1 cellular context compared by ENCODE assay signal in the genomic region with DNA sequence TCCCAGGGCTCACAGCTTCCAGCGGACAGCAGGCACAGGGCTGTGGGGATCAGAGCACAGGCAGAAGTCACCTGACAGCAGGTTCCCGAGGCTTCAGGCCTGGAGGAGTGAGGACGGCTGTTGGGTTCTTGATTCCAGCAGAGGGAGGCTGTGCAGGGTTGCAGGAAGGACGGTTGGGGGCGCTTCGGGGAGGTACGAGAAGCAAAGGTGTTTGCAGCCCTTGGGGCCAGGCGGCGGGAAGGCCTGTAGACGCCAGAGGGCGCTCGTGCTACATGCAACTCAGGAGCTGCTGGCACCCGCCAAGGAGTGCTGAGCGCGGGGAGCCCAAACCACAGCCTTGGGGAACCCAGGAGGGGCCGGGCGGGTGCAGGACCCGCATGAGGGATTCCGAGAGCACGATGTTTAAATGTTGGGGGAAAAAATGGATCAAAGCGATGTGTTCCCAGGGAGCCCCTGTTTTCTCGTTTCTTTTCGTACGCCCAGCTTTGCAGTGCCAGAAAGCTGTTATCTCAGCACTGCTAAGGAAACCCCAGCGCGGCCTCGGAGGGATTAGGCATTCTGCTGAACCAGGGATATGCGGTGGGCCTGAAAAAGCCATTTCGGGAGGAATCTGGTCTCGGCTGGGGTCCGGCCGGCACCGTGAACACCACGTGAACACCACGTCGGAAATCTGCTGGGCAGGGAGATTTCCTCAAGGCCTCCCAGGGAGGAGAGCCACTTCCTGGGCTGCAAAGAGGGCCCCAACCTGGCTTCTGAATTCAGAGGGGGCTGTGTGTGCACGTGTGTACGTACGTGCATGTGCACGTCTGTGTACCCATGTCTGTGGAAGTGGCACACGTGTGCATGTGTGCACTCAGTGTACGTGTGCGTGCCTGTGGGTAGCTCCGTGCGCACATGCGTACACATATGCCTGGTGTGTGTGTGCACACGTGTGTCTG.
TF ChIP-seq lines count a peak whose summit lies in the region.

No MANE protein-coding gene starts in this region.

TF ChIP-seq in HepG2, 621 proteins besides CTCF, POLR2A, EP300 and RAD21 (continued from another document and continues in another):
- TF ChIP-seq, protein P1, sequence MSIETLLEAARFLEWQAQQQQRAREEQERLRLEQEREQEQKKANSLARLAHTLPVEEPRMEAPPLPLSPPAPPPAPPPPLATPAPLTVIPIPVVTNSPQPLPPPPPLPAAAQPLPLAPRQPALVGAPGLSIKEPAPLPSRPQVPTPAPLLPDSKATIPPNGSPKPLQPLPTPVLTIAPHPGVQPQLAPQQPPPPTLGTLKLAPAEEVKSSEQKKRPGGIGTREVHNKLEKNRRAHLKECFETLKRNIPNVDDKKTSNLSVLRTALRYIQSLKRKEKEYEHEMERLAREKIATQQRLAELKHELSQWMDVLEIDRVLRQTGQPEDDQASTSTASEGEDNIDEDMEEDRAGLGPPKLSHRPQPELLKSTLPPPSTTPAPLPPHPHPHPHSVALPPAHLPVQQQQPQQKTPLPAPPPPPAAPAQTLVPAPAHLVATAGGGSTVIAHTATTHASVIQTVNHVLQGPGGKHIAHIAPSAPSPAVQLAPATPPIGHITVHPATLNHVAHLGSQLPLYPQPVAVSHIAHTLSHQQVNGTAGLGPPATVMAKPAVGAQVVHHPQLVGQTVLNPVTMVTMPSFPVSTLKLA (IDR thresholded peaks at IDR 0.05) = 0 out of 2 replicates have a peak, but pooled peaks have one; percentile 25
- TF ChIP-seq HDAC1 (CRISPR knock-in tag; IDR thresholded peaks at IDR 0.05) = 0 out of 2 replicates have a peak, but pooled peaks have one; percentile 29
- no peak for TF ChIP-seq RELA (CRISPR knock-in tag; IDR thresholded peaks at IDR 0.05)
- TF ChIP-seq, protein P2, sequence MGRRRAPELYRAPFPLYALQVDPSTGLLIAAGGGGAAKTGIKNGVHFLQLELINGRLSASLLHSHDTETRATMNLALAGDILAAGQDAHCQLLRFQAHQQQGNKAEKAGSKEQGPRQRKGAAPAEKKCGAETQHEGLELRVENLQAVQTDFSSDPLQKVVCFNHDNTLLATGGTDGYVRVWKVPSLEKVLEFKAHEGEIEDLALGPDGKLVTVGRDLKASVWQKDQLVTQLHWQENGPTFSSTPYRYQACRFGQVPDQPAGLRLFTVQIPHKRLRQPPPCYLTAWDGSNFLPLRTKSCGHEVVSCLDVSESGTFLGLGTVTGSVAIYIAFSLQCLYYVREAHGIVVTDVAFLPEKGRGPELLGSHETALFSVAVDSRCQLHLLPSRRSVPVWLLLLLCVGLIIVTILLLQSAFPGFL (CRISPR knock-in tag; IDR thresholded peaks at IDR 0.05) = no peak
- no peak for TF ChIP-seq ZNF773 (CRISPR knock-in tag; IDR thresholded peaks at IDR 0.05; ENCODE audit: borderline replicate concordance)
- no peak for TF ChIP-seq XBP1 (CRISPR knock-in tag; IDR thresholded peaks at IDR 0.05)
- TF ChIP-seq, protein P3, sequence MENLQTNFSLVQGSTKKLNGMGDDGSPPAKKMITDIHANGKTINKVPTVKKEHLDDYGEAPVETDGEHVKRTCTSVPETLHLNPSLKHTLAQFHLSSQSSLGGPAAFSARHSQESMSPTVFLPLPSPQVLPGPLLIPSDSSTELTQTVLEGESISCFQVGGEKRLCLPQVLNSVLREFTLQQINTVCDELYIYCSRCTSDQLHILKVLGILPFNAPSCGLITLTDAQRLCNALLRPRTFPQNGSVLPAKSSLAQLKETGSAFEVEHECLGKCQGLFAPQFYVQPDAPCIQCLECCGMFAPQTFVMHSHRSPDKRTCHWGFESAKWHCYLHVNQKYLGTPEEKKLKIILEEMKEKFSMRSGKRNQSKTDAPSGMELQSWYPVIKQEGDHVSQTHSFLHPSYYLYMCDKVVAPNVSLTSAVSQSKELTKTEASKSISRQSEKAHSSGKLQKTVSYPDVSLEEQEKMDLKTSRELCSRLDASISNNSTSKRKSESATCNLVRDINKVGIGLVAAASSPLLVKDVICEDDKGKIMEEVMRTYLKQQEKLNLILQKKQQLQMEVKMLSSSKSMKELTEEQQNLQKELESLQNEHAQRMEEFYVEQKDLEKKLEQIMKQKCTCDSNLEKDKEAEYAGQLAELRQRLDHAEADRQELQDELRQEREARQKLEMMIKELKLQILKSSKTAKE (CRISPR knock-in tag; IDR thresholded peaks at IDR 0.05; ENCODE audit: borderline replicate concordance) = no peak
- no peak for TF ChIP-seq DNMT3B (CRISPR knock-in tag; conservative IDR thresholded peaks at IDR 0.05)
- no peak for TF ChIP-seq HNRNPUL1 (IDR thresholded peaks at IDR 0.05; ENCODE audit: low read depth, low read length)
- 0 out of 2 replicates have a peak, but pooled peaks have one; percentile 10 for TF ChIP-seq EEA1 (CRISPR knock-in tag; IDR thresholded peaks at IDR 0.05; ENCODE audit: borderline replicate concordance)
- TF ChIP-seq ATM (IDR thresholded peaks at IDR 0.05; ENCODE audit: borderline replicate concordance) = no peak
- TF ChIP-seq RXRB (CRISPR knock-in tag; IDR thresholded peaks at IDR 0.05; ENCODE audit: borderline replicate concordance) = peak; percentile 53; the same call in 1 of the 2 replicates
- TF ChIP-seq HOXA5 (CRISPR knock-in tag; IDR thresholded peaks at IDR 0.05) = no peak
- 0 out of 2 replicates have a peak, but pooled peaks have one; percentile 58 for TF ChIP-seq ZNF790 (CRISPR knock-in tag; IDR thresholded peaks at IDR 0.05; ENCODE audit: borderline replicate concordance)
- TF ChIP-seq, protein P4, sequence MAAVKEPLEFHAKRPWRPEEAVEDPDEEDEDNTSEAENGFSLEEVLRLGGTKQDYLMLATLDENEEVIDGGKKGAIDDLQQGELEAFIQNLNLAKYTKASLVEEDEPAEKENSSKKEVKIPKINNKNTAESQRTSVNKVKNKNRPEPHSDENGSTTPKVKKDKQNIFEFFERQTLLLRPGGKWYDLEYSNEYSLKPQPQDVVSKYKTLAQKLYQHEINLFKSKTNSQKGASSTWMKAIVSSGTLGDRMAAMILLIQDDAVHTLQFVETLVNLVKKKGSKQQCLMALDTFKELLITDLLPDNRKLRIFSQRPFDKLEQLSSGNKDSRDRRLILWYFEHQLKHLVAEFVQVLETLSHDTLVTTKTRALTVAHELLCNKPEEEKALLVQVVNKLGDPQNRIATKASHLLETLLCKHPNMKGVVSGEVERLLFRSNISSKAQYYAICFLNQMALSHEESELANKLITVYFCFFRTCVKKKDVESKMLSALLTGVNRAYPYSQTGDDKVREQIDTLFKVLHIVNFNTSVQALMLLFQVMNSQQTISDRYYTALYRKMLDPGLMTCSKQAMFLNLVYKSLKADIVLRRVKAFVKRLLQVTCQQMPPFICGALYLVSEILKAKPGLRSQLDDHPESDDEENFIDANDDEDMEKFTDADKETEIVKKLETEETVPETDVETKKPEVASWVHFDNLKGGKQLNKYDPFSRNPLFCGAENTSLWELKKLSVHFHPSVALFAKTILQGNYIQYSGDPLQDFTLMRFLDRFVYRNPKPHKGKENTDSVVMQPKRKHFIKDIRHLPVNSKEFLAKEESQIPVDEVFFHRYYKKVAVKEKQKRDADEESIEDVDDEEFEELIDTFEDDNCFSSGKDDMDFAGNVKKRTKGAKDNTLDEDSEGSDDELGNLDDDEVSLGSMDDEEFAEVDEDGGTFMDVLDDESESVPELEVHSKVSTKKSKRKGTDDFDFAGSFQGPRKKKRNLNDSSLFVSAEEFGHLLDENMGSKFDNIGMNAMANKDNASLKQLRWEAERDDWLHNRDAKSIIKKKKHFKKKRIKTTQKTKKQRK (IDR thresholded peaks at IDR 0.05; ENCODE audit: low read length) = no peak
- TF ChIP-seq MAFF (IDR thresholded peaks at IDR 0.05; ENCODE audit: low read depth, low read length) = no peak
- peak; percentile 36; the same call in 1 of the 2 replicates for TF ChIP-seq FOXK1 (CRISPR knock-in tag; IDR thresholded peaks at IDR 0.05; ENCODE audit: borderline replicate concordance, low read depth)
- TF ChIP-seq YEATS4 (CRISPR knock-in tag; IDR thresholded peaks at IDR 0.05; ENCODE audit: borderline replicate concordance) = no peak
- TF ChIP-seq KDM5A (IDR thresholded peaks at IDR 0.05; ENCODE audit: borderline replicate concordance, low read length) = no peak
- TF ChIP-seq SP1 (IDR thresholded peaks at IDR 0.05) = no peak
- peak; percentile 46; the same call in 1 of the 2 replicates for TF ChIP-seq SP1 (CRISPR knock-in tag; IDR thresholded peaks at IDR 0.05)
- TF ChIP-seq MZF1 (CRISPR knock-in tag; IDR thresholded peaks at IDR 0.05; ENCODE audit: borderline replicate concordance) = no peak
- TF ChIP-seq, protein P5, sequence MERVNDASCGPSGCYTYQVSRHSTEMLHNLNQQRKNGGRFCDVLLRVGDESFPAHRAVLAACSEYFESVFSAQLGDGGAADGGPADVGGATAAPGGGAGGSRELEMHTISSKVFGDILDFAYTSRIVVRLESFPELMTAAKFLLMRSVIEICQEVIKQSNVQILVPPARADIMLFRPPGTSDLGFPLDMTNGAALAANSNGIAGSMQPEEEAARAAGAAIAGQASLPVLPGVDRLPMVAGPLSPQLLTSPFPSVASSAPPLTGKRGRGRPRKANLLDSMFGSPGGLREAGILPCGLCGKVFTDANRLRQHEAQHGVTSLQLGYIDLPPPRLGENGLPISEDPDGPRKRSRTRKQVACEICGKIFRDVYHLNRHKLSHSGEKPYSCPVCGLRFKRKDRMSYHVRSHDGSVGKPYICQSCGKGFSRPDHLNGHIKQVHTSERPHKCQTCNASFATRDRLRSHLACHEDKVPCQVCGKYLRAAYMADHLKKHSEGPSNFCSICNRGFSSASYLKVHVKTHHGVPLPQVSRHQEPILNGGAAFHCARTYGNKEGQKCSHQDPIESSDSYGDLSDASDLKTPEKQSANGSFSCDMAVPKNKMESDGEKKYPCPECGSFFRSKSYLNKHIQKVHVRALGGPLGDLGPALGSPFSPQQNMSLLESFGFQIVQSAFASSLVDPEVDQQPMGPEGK (CRISPR knock-in tag; IDR thresholded peaks at IDR 0.05) = peak; percentile 76
- TF ChIP-seq, protein P6, sequence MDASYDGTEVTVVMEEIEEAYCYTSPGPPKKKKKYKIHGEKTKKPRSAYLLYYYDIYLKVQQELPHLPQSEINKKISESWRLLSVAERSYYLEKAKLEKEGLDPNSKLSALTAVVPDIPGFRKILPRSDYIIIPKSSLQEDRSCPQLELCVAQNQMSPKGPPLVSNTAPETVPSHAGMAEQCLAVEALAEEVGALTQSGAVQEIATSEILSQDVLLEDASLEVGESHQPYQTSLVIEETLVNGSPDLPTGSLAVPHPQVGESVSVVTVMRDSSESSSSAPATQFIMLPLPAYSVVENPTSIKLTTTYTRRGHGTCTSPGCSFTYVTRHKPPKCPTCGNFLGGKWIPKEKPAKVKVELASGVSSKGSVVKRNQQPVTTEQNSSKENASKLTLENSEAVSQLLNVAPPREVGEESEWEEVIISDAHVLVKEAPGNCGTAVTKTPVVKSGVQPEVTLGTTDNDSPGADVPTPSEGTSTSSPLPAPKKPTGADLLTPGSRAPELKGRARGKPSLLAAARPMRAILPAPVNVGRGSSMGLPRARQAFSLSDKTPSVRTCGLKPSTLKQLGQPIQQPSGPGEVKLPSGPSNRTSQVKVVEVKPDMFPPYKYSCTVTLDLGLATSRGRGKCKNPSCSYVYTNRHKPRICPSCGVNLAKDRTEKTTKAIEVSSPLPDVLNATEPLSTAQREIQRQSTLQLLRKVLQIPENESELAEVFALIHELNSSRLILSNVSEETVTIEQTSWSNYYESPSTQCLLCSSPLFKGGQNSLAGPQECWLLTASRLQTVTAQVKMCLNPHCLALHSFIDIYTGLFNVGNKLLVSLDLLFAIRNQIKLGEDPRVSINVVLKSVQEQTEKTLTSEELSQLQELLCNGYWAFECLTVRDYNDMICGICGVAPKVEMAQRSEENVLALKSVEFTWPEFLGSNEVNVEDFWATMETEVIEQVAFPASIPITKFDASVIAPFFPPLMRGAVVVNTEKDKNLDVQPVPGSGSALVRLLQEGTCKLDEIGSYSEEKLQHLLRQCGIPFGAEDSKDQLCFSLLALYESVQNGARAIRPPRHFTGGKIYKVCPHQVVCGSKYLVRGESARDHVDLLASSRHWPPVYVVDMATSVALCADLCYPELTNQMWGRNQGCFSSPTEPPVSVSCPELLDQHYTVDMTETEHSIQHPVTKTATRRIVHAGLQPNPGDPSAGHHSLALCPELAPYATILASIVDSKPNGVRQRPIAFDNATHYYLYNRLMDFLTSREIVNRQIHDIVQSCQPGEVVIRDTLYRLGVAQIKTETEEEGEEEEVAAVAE (CRISPR knock-in tag; IDR thresholded peaks at IDR 0.05; ENCODE audit: borderline replicate concordance) = peak; percentile 25; the same call in 1 of the 2 replicates
- TF ChIP-seq, protein P7, sequence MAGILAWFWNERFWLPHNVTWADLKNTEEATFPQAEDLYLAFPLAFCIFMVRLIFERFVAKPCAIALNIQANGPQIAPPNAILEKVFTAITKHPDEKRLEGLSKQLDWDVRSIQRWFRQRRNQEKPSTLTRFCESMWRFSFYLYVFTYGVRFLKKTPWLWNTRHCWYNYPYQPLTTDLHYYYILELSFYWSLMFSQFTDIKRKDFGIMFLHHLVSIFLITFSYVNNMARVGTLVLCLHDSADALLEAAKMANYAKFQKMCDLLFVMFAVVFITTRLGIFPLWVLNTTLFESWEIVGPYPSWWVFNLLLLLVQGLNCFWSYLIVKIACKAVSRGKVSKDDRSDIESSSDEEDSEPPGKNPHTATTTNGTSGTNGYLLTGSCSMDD (CRISPR knock-in tag; IDR thresholded peaks at IDR 0.05) = no peak
- 0 out of 2 replicates have a peak, but pooled peaks have one; percentile 41 for TF ChIP-seq CAMTA2 (CRISPR knock-in tag; IDR thresholded peaks at IDR 0.05; ENCODE audit: borderline replicate concordance)
- TF ChIP-seq, protein P8, sequence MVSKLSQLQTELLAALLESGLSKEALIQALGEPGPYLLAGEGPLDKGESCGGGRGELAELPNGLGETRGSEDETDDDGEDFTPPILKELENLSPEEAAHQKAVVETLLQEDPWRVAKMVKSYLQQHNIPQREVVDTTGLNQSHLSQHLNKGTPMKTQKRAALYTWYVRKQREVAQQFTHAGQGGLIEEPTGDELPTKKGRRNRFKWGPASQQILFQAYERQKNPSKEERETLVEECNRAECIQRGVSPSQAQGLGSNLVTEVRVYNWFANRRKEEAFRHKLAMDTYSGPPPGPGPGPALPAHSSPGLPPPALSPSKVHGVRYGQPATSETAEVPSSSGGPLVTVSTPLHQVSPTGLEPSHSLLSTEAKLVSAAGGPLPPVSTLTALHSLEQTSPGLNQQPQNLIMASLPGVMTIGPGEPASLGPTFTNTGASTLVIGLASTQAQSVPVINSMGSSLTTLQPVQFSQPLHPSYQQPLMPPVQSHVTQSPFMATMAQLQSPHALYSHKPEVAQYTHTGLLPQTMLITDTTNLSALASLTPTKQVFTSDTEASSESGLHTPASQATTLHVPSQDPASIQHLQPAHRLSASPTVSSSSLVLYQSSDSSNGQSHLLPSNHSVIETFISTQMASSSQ (IDR thresholded peaks at IDR 0.05; ENCODE audit: low read depth) = no peak
- TF ChIP-seq, protein P8 (CRISPR knock-in tag; IDR thresholded peaks at IDR 0.05; ENCODE audit: borderline replicate concordance) = peak; percentile 32; the same call in 1 of the 2 replicates
- TF ChIP-seq, protein P9, sequence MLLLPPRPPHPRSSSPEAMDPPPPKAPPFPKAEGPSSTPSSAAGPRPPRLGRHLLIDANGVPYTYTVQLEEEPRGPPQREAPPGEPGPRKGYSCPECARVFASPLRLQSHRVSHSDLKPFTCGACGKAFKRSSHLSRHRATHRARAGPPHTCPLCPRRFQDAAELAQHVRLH (CRISPR knock-in tag; IDR thresholded peaks at IDR 0.05; ENCODE audit: borderline replicate concordance, low read depth) = peak; percentile 38; the same call in 1 of the 2 replicates
